9 cellular contexts compared by ENCODE assay signal in genomic region chr14:74085828-74086227, GRCh38. TPM values are rescaled to one million over a fixed set of nuclear protein-coding genes. Genes with fewer than 3 reads are reported as not detected.
A peak's percentile ranks its signal among the peaks of the same experiment; 100 is the strongest.
DNase-seq lines count a peak whose midpoint lies in the region; ATAC-seq and TF ChIP-seq lines count a peak whose summit lies in the region.
"Had no signal": no experiment of that assay in that cellular context is flagged by ENCODE, and none has a peak within 500 bp of the region (broad histone marks: within the 10 kb centered on the region; RNA-seq: fewer than 3 reads in every experiment).

No MANE protein-coding gene starts in this region.

- no peaks in the 10 kb centered on the region for H3K9me3 Mint-ChIP-seq in dendritic cell treated with granulocyte-macrophage colony-stimulating factor and Interleukin-4, amounts not matched to agents 40 ng/mL and 50 ng/mL, for 4 days

- no peak for ATAC-seq in GM21529 (IDR thresholded peaks at IDR 0.05; ENCODE audit: unreplicated experiment)
- ATAC-seq: pancreas had no signal

- no peaks in the 10 kb centered on the region for H3K9me3 ChIP-seq in neuron (ENCODE audit: low read length)
- H3K9me3 ChIP-seq: pancreas had no signal

- no peak overlapping the region for H3K27ac Mint-ChIP-seq in dendritic cell treated with granulocyte-macrophage colony-stimulating factor and Interleukin-4, amounts not matched to agents 40 ng/mL and 50 ng/mL, for 4 days

- peaks cover 1% of the 10 kb centered on the region for H3K36me3 ChIP-seq in neuron (ENCODE audit: insufficient read depth, low read length)
- H3K36me3 ChIP-seq: pancreas had no signal

- H3K36me3 Mint-ChIP-seq in dendritic cell treated with granulocyte-macrophage colony-stimulating factor and Interleukin-4, amounts not matched to agents 40 ng/mL and 50 ng/mL, for 4 days (ENCODE audit: low read depth) = peaks cover 17% of the 10 kb centered on the region

- peak overlapping the region; percentile 93 for H3K4me3 ChIP-seq in neuron (ENCODE audit: low read length)

- no peaks in the 10 kb centered on the region for H3K27me3 ChIP-seq in neuron (ENCODE audit: insufficient read depth, low read length)
- H3K27me3 ChIP-seq: pancreas had no signal

- no peak overlapping the region for H2AFZ ChIP-seq in neuron (ENCODE audit: low read depth, low read length)

- DNase-seq in GM10248 (ENCODE audit: extremely low spot score) (peak; percentile 58), MV-4-11 (lab: John Stamatoyannopoulos, UW) (peak; percentile 76), 8988T (no peak), mesenteric fat pad (ENCODE audit: low spot score) (no peak), nucleus accumbens (lab: John Stamatoyannopoulos, UW) (no peak)

- CTCF ChIA-PET in GM10248 (lab: Yijun Ruan, JAX) = no interaction called here

- POLR2A ChIA-PET in GM10248 (lab: Yijun Ruan, JAX) = interaction anchor here (0.7 kb wide), 1 partner anchor 10 kb away, joined by 3 read pairs; no protein-coding TSS in a partner anchor

- peaks cover 21% of the 10 kb centered on the region for H3K4me1 ChIP-seq in neuron (ENCODE audit: insufficient read depth, low read length)

- H3K4me3 Mint-ChIP-seq in dendritic cell treated with granulocyte-macrophage colony-stimulating factor and Interleukin-4, amounts not matched to agents 40 ng/mL and 50 ng/mL, for 4 days = peak overlapping the region; percentile 87

- H3K27me3 Mint-ChIP-seq in dendritic cell treated with granulocyte-macrophage colony-stimulating factor and Interleukin-4, amounts not matched to agents 40 ng/mL and 50 ng/mL, for 4 days = no peaks in the 10 kb centered on the region

- TF ChIP-seq CTCF in GM10248 (IDR thresholded peaks at IDR 0.05; ENCODE audit: control extremely low read depth, extremely low read depth, low read depth, missing control alignments) = no peak

- intact Hi-C loops in dendritic cell treated with granulocyte-macrophage colony-stimulating factor and Interleukin-4, amounts not matched to agents 40 ng/mL and 50 ng/mL, for 4 days (cut with micrococcal nuclease) = loop anchor here (2.0 to 10.0 kb wide), 2 partner anchors 67 to 679 kb away; partner anchors contain the start of genes BBOF1, ENTPD5 and YLPM1

- peaks cover 34% of the 10 kb centered on the region for H3K4me1 Mint-ChIP-seq in dendritic cell treated with granulocyte-macrophage colony-stimulating factor and Interleukin-4, amounts not matched to agents 40 ng/mL and 50 ng/mL, for 4 days (ENCODE audit: low read depth)

RNA-seq across cellular contexts. Expression of gene LIN52, which starts 1.1 kb away (rescaled TPM):
- 9.2 TPM for total RNA-seq in mesenteric fat pad

RNA-seq across cellular contexts. Expression of gene ALDH6A1, which starts 1.6 kb away (rescaled TPM):
- total RNA-seq in mesenteric fat pad = 42.1 TPM

Comparison
In these comparisons a context has a peak if more than half of its experiments do, and no peak if none do; other contexts are left out.
1. DNase-seq: peak in GM10248 (single experiment) and MV-4-11 (single experiment); none in 8988T (single experiment), mesenteric fat pad (single experiment) and nucleus accumbens (0 of 56).